In genomic region chr3:177361042-177361938, GRCh38 we compare ENCODE assay signal across 8 cellular contexts.
DNase-seq lines count a peak whose midpoint lies in the region; ATAC-seq and TF ChIP-seq lines count a peak whose summit lies in the region.

No MANE protein-coding gene starts in this region.

- no peak overlapping the region for H3K23ac ChIP-seq in trophoblast cell (ENCODE audit: low read length)

- peaks cover 2% of the 10 kb centered on the region for H3K79me2 ChIP-seq in trophoblast cell (ENCODE audit: control insufficient read depth, insufficient read depth, low read length, poor library complexity)

- TF ChIP-seq POLR2A in lower leg skin (IDR thresholded peaks at IDR 0.05): no peak

- intact Hi-C loops in Calu3 (cut with micrococcal nuclease; ENCODE audit: unreplicated experiment): loop anchor here (2.0 to 10.0 kb wide), 4 partner anchors 118 to 964 kb away; no protein-coding TSS in a partner anchor
- intact Hi-C loops in colonic mucosa (cut with DNase I): loop anchor here (10.0 kb wide), 1 partner anchor 306 kb away; no protein-coding TSS in a partner anchor
- intact Hi-C loops in lower leg skin (cut with DNase I; ENCODE audit: low total_unique reads): no loop called here

- H3K4me2 ChIP-seq in trophoblast cell (ENCODE audit: low read length): no peak overlapping the region

- no peak for TF ChIP-seq CTCF in Calu3 (IDR thresholded peaks at IDR 0.05; ENCODE audit: unreplicated experiment)
- TF ChIP-seq CTCF in colonic mucosa (IDR thresholded peaks at IDR 0.05): no peak
- no peak for TF ChIP-seq CTCF in lower leg skin (IDR thresholded peaks at IDR 0.05)

- peak overlapping the region; percentile 56 for H3K4ac ChIP-seq in trophoblast cell (ENCODE audit: low read depth, low read length)

- peak overlapping the region; percentile 85 for H2AK5ac ChIP-seq in trophoblast cell (ENCODE audit: low read length)

- peak overlapping the region; percentile 71 for H3K27ac Mint-ChIP-seq in Calu3 (ENCODE audit: unreplicated experiment)

- H3K9me3 Mint-ChIP-seq in Calu3 (ENCODE audit: low read depth, unreplicated experiment): no peaks in the 10 kb centered on the region

- no peak overlapping the region for H2AFZ ChIP-seq in trophoblast cell (ENCODE audit: insufficient read depth, low read length, poor library complexity)

- H4K91ac ChIP-seq in trophoblast cell (ENCODE audit: low read depth, low read length): peak overlapping the region; percentile 87

- H3K4me1 Mint-ChIP-seq in Calu3 (ENCODE audit: low read depth, unreplicated experiment): peaks cover 50% of the 10 kb centered on the region

- peaks cover 30% of the 10 kb centered on the region for H3K79me1 ChIP-seq in trophoblast cell (ENCODE audit: low read length)

- BruUV-seq in Calu3 (replicated peaks; lab: Mats Ljungman, UMichigan): no TSS peak

- H3K4me1 ChIP-seq in colonic mucosa (peaks cover 18% of the 10 kb centered on the region), trophoblast cell (ENCODE audit: control insufficient read depth in 1 of 2, insufficient read depth in 2 of 2, low read length in 2 of 2) (peaks cover 27 to 32% of the 10 kb centered on the region in 2 experiments)

- peak overlapping the region; percentile 30 for H4K8ac ChIP-seq in trophoblast cell (ENCODE audit: low read depth, low read length)

- peak overlapping the region; percentile 74 for H2BK5ac ChIP-seq in trophoblast cell (ENCODE audit: low read depth, low read length, poor library complexity)

- no peaks in the 10 kb centered on the region for H3K9me3 ChIP-seq in colonic mucosa
- H3K9me3 ChIP-seq in trophoblast cell (ENCODE audit: insufficient read depth, low read depth, low read length): peaks cover 2% of the 10 kb centered on the region

- DNase-seq in Calu3 (no peak), NOMO-1 treated with DMSO at 0.1 percent for 48 hours (lab: John Stamatoyannopoulos, UW; ENCODE audit: unreplicated experiment) (peak; percentile 78), colonic mucosa (no peak), trophoblast cell (no peak), lower leg skin (ENCODE audit: low spot score in 2 of 2) (no peak), NCI-H1105 treated with DMSO at 0.1 percent for 48 hours (lab: John Stamatoyannopoulos, UW) (no peak)
- DNase-seq in stimulated activated CD4-positive, alpha-beta T cell treated with anti-CD3 and anti-CD28 coated beads, Interleukin-4, amount 100 ng/mL, for 1 hour: no peak

- H3K14ac ChIP-seq in trophoblast cell (ENCODE audit: low read length): peak overlapping the region; percentile 80

- H3K18ac ChIP-seq in trophoblast cell (ENCODE audit: low read length): peak overlapping the region; percentile 77

- CTCF ChIA-PET in Calu3 (lab: Charles Lee): interaction anchor here (0.5 to 2.2 kb wide), 4 partner anchors 8 to 182 kb away, joined by 3 to 9 read pairs (median 4); partner anchors contain the start of gene TBL1XR1

- H3K27me3 ChIP-seq in colonic mucosa: no peaks in the 10 kb centered on the region
- H3K27me3 ChIP-seq in trophoblast cell (ENCODE audit: insufficient read depth, low read length): no peaks in the 10 kb centered on the region

- peaks cover 46% of the 10 kb centered on the region for H3K36me3 Mint-ChIP-seq in Calu3 (ENCODE audit: insufficient read depth, unreplicated experiment)

- no peak overlapping the region for H3K4me3 ChIP-seq in colonic mucosa
- no peak overlapping the region for H3K4me3 ChIP-seq in trophoblast cell (ENCODE audit: low read depth, low read length)
- no peak overlapping the region for H3K4me3 ChIP-seq in lower leg skin (ENCODE audit: low read depth, poor library complexity, severe bottlenecking)

- H3K9ac ChIP-seq in colonic mucosa (ENCODE audit: low read depth in 2 of 2, low read length in 2 of 2): peak overlapping the region in 1 of 2 donors; percentile 91
- no peak overlapping the region for H3K9ac ChIP-seq in trophoblast cell (ENCODE audit: low read length)

- H3K36me3 ChIP-seq in colonic mucosa (no peaks in the 10 kb centered on the region), trophoblast cell (ENCODE audit: control insufficient read depth in 1 of 2, insufficient read depth in 2 of 2, low read length in 2 of 2) (no peaks in the 10 kb centered on the region)

- no peak overlapping the region for H4K12ac ChIP-seq in trophoblast cell (ENCODE audit: low read depth, low read length)

- no CpG with 5 or more reads among the region's 13 CpGs for WGBS in trophoblast cell (ENCODE audit: extremely low coverage, insufficient coverage, insufficient read length)
- 86% methylated on average over 13 of the region's 13 CpGs for WGBS in lower leg skin, 2 donors

- peak overlapping the region; percentile 97 for H2BK12ac ChIP-seq in trophoblast cell (ENCODE audit: low read length)

- H3K27me3 Mint-ChIP-seq in Calu3 (ENCODE audit: unreplicated experiment): no peaks in the 10 kb centered on the region

- H3K4me3 Mint-ChIP-seq in Calu3 (ENCODE audit: low read depth, unreplicated experiment): peak overlapping the region; percentile 63

- no peak for ATAC-seq in HG03196 (IDR thresholded peaks at IDR 0.05; ENCODE audit: unreplicated experiment)

- H3K27ac ChIP-seq in colonic mucosa: peak overlapping the region; percentile 96
- H3K27ac ChIP-seq in trophoblast cell (ENCODE audit: low read depth, low read length): no peak overlapping the region

- H2BK120ac ChIP-seq in trophoblast cell (ENCODE audit: insufficient read depth, low read length, poor library complexity): peak overlapping the region; percentile 73
